Comparison of ENCODE assay signal across 8 cellular contexts in the genomic region with DNA sequence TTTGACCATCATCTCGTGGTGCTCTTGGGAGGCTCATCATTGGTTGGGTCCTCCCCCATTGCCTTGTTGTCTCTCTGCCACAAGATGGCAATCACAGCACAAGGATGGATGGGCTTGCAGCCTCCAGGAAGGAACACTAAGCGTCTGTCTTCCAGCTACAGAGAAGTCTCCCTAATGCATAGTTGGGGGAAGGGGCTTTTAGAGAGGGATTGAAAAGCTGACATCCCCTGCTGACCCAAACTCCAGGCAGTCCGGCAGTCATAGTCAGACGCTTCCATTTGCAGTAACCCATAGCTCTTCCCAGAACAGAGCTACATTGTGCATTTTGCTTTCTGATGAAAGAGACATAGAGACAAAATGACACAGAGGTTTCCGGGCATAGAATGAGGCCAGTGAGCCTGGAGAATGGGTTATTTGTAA.
A peak's percentile ranks its signal among the peaks of the same experiment; 100 is the strongest.
DNase-seq lines count a peak whose midpoint lies in the region; ATAC-seq, FAIRE-seq and TF ChIP-seq lines count a peak whose summit lies in the region.

No MANE protein-coding gene starts in this region.

- intact Hi-C loops in gastrocnemius medialis (cut with DNase I; ENCODE audit: low total_unique reads) = no loop called here

- H3K9me3 Mint-ChIP-seq in activated T-helper 17 cell treated with anti-CD3 and anti-CD28 coated beads, Interleukin-2, amount 50 U/mL, for 72 hours = no peaks in the 10 kb centered on the region

- peak; percentile 88 for DNase-seq in D341Med (ENCODE audit: low spot score)
- DNase-seq in NCI-H774 (lab: John Stamatoyannopoulos, UW) = peak; percentile 87
- DNase-seq in frontal cortex (ENCODE audit: low spot score in 2 of 2) = peak; percentile 47 to 73
- peak; percentile 12 to 52 for DNase-seq in trophoblast cell
- no peak for DNase-seq in gastrocnemius medialis

- H2BK120ac ChIP-seq in trophoblast cell (ENCODE audit: insufficient read depth, low read length, poor library complexity) = no peak overlapping the region

- H4K12ac ChIP-seq in trophoblast cell (ENCODE audit: low read depth, low read length) = no peak overlapping the region

- H3K4me1 Mint-ChIP-seq in activated T-helper 17 cell treated with anti-CD3 and anti-CD28 coated beads, Interleukin-2, amount 50 U/mL, for 72 hours = peaks cover 7% of the 10 kb centered on the region

- H3K4ac ChIP-seq in trophoblast cell (ENCODE audit: low read depth, low read length) = no peak overlapping the region

- no peaks in the 10 kb centered on the region for H3K79me2 ChIP-seq in trophoblast cell (ENCODE audit: control insufficient read depth, insufficient read depth, low read length, poor library complexity)

- H3K14ac ChIP-seq in trophoblast cell (ENCODE audit: low read length) = no peak overlapping the region

- WGBS in trophoblast cell (ENCODE audit: extremely low coverage, insufficient coverage, insufficient read length) = no CpG with 5 or more reads among the region's 5 CpGs

- peak overlapping the region; percentile 54 for H3K4me3 Mint-ChIP-seq in activated T-helper 17 cell treated with anti-CD3 and anti-CD28 coated beads, Interleukin-2, amount 50 U/mL, for 72 hours

- no peak overlapping the region for H2AFZ ChIP-seq in trophoblast cell (ENCODE audit: insufficient read depth, low read length, poor library complexity)

- H3K36me3 Mint-ChIP-seq in activated T-helper 17 cell treated with anti-CD3 and anti-CD28 coated beads, Interleukin-2, amount 50 U/mL, for 72 hours (ENCODE audit: low read depth) = no peaks in the 10 kb centered on the region

- peaks cover 4% of the 10 kb centered on the region in 2 experiments for H3K4me1 ChIP-seq in trophoblast cell (ENCODE audit: control insufficient read depth in 1 of 2, insufficient read depth in 2 of 2, low read length in 2 of 2)
- no peaks in the 10 kb centered on the region for H3K4me1 ChIP-seq in gastrocnemius medialis

- H3K36me3 ChIP-seq in trophoblast cell (ENCODE audit: control insufficient read depth in 1 of 2, insufficient read depth in 2 of 2, low read length in 2 of 2) (no peaks in the 10 kb centered on the region), gastrocnemius medialis (no peaks in the 10 kb centered on the region)

- no peak overlapping the region for H2AK5ac ChIP-seq in trophoblast cell (ENCODE audit: low read length)

- H2BK12ac ChIP-seq in trophoblast cell (ENCODE audit: low read length) = no peak overlapping the region

- H3K27me3 ChIP-seq in trophoblast cell (ENCODE audit: insufficient read depth, low read length) = no peaks in the 10 kb centered on the region
- H3K27me3 ChIP-seq in gastrocnemius medialis = no peaks in the 10 kb centered on the region

- peak overlapping the region; percentile 18 for H3K27ac Mint-ChIP-seq in activated T-helper 17 cell treated with anti-CD3 and anti-CD28 coated beads, Interleukin-2, amount 50 U/mL, for 72 hours

- H3K9me3 ChIP-seq in trophoblast cell (ENCODE audit: insufficient read depth, low read depth, low read length) (no peaks in the 10 kb centered on the region), gastrocnemius medialis (no peaks in the 10 kb centered on the region)

- H4K91ac ChIP-seq in trophoblast cell (ENCODE audit: low read depth, low read length) = no peak overlapping the region

- H3K27me3 Mint-ChIP-seq in activated T-helper 17 cell treated with anti-CD3 and anti-CD28 coated beads, Interleukin-2, amount 50 U/mL, for 72 hours = no peaks in the 10 kb centered on the region

- H3K4me3 ChIP-seq in trophoblast cell (ENCODE audit: low read depth, low read length) = no peak overlapping the region
- no peak overlapping the region for H3K4me3 ChIP-seq in gastrocnemius medialis

- no peak overlapping the region for H2BK5ac ChIP-seq in trophoblast cell (ENCODE audit: low read depth, low read length, poor library complexity)

- no peak overlapping the region for H3K18ac ChIP-seq in trophoblast cell (ENCODE audit: low read length)

- in situ Hi-C loops in gastrocnemius medialis (cut with MboI; ENCODE audit: low sequenced_read_pairs in 4 of 4) = no loop called here

- TF ChIP-seq CTCF in gastrocnemius medialis (IDR thresholded peaks at IDR 0.05 in 4 of 5, conservative IDR thresholded peaks at IDR 0.05 in 1 of 5) = peak in 1 of 5 experiments; percentile 19

- FAIRE-seq in frontal cortex (lab: Jason Lieb, UNC) = peak; percentile 90

- TF ChIP-seq POLR2A in gastrocnemius medialis (IDR thresholded peaks at IDR 0.05) = no peak

- H3K4me2 ChIP-seq in trophoblast cell (ENCODE audit: low read length) = no peak overlapping the region

- H3K23ac ChIP-seq in trophoblast cell (ENCODE audit: low read length) = no peak overlapping the region

- H4K8ac ChIP-seq in trophoblast cell (ENCODE audit: low read depth, low read length) = peak overlapping the region; percentile 30

- H3K79me1 ChIP-seq in trophoblast cell (ENCODE audit: low read length) = no peaks in the 10 kb centered on the region

- no peak overlapping the region for H3K9ac ChIP-seq in trophoblast cell (ENCODE audit: low read length)

- ATAC-seq in HG02973 (IDR thresholded peaks at IDR 0.05; ENCODE audit: unreplicated experiment) = peak; percentile 49
- peak; percentile 85 for ATAC-seq in activated T-helper 17 cell treated with anti-CD3 and anti-CD28 coated beads, Interleukin-2, amount 50 U/mL, for 72 hours (replicated peaks)
- ATAC-seq in gastrocnemius medialis = no peak
- no peak for ATAC-seq in HG03457 (IDR thresholded peaks at IDR 0.05; ENCODE audit: unreplicated experiment)

- H3K27ac ChIP-seq in trophoblast cell (ENCODE audit: low read depth, low read length) = no peak overlapping the region
- H3K27ac ChIP-seq in gastrocnemius medialis = no peak overlapping the region

Comparison
In these comparisons a context has a peak if more than half of its experiments do, and no peak if none do; other contexts are left out.
1. DNase-seq: peak in D341Med (single experiment), NCI-H774 (single experiment), frontal cortex (2 of 2) and trophoblast cell (2 of 2); none in gastrocnemius medialis (0 of 2).
2. ATAC-seq: peak in HG02973 (single experiment) and activated T-helper 17 cell treated with anti-CD3 and anti-CD28 coated beads, Interleukin-2, amount 50 U/mL, for 72 hours (single experiment); none in gastrocnemius medialis (0 of 2) and HG03457 (single experiment).